ENCODE assay signal across 8 cellular contexts in the genomic region with DNA sequence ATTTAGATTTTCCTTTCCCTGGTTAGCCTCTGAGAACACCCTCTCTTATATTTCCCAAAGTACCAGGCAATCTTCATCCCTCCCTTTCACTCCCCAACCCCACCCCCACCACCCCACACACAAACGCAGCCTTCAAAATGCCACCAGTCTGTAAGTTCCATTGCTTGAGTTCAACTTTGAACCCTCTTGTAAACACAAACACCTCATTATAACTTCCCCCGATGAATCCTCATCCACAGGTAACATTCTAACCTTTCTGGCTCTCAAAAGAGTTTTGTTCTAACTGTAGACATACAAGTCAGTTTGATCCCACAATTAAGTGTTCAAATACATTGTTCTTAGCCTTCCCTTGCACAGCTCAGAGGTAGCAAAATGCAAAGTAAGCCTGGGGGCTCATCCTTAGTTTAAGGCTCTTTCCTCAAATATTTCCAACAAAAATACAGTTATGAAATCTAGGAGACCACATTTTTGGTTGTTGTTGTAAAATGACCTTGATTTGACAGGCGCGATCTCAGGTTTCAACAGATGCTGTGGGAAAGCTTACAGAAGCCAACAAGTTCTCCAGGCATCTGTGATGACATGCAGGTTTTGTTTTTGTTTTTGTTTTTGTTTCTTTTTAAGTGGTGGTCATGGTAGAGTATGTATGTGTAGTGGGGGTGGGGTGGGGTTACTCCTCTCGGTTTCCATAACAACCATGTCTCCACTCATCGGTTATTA.
DNase-seq lines count a peak whose midpoint lies in the region; ATAC-seq and TF ChIP-seq lines count a peak whose summit lies in the region.

No MANE protein-coding gene starts in this region.

- ATAC-seq in GM19438 (IDR thresholded peaks at IDR 0.05; ENCODE audit: low read depth, unreplicated experiment) = peak; percentile 37
- ATAC-seq in HG03439 (IDR thresholded peaks at IDR 0.05; ENCODE audit: unreplicated experiment) = peak; percentile 52
- peak in 1 of 2 donors; percentile 2 for ATAC-seq in activated naive CD4-positive, alpha-beta T cell treated with anti-CD3 and anti-CD28 coated beads, Interleukin-2, amount 50 U/mL, for 72 hours
- no peak for ATAC-seq in right lobe of liver

- no peak overlapping the region; the same call in 1 of the 2 replicates for H3K4me3 ChIP-seq in GM06990 (replicated peaks; ENCODE audit: low read depth, low read length)
- H3K4me3 ChIP-seq in right lobe of liver = no peak overlapping the region

- H3K36me3 ChIP-seq in GM06990 (ENCODE audit: control insufficient read depth, insufficient read depth, low read length) (no peaks in the 10 kb centered on the region), right lobe of liver (no peaks in the 10 kb centered on the region)

- TF ChIP-seq POLR2A in right lobe of liver (IDR thresholded peaks at IDR 0.05) = no peak

- H3K9me3 ChIP-seq in right lobe of liver = no peaks in the 10 kb centered on the region

- intact Hi-C loops in right lobe of liver (cut with DNase I) = no loop called here

- peaks cover 10 to 22% of the 10 kb centered on the region in 2 donors for H3K36me3 Mint-ChIP-seq in activated naive CD4-positive, alpha-beta T cell treated with anti-CD3 and anti-CD28 coated beads, Interleukin-2, amount 50 U/mL, for 72 hours

- peak overlapping the region; percentile 96 to 97 for H3K27ac Mint-ChIP-seq in activated naive CD4-positive, alpha-beta T cell treated with anti-CD3 and anti-CD28 coated beads, Interleukin-2, amount 50 U/mL, for 72 hours

- DNase-seq in GM06990 (ENCODE audit: extremely low read depth, insufficient read length) (peak; percentile 60), right lobe of liver (no peak), SHP77 (lab: John Stamatoyannopoulos, UW) (no peak), T1000 (lab: John Stamatoyannopoulos, UW) (no peak)
- DNase-seq in activated naive CD4-positive, alpha-beta T cell treated with anti-CD3 and anti-CD28 coated beads, Interleukin-2, amount 50 U/mL, for 72 hours (ENCODE audit: low spot score in 2 of 2) = no peak
- no peak for DNase-seq in activated CD4-positive, CD25-positive, alpha-beta regulatory T cell treated with anti-CD3 and anti-CD28 coated beads, Interleukin-2, amount 50 U/mL, for 72 hours

- H3K9me3 Mint-ChIP-seq in activated naive CD4-positive, alpha-beta T cell treated with anti-CD3 and anti-CD28 coated beads, Interleukin-2, amount 50 U/mL, for 72 hours = no peaks in the 10 kb centered on the region

- 7% methylated on average over 6 of the region's 6 CpGs for WGBS in right lobe of liver (ENCODE audit: insufficient coverage, low coverage, low lambda C conversion rate, missing lambda C conversion rate)

- peak overlapping the region in 2 of 3 donors; percentile 89 to 90 for H3K27ac ChIP-seq in right lobe of liver

- no peak for TF ChIP-seq CTCF in GM06990 (IDR thresholded peaks at IDR 0.05; ENCODE audit: insufficient read depth, low read length, poor library complexity, severe bottlenecking)
- TF ChIP-seq CTCF in right lobe of liver (IDR thresholded peaks at IDR 0.05) = no peak

- H3K4me1 ChIP-seq in right lobe of liver = peaks cover 0 to 20% (median 5%) of the 10 kb centered on the region in 4 donors

- H3K27me3 ChIP-seq in GM06990 (replicated peaks; ENCODE audit: control insufficient read depth, insufficient read depth, low read length) (no peaks in the 10 kb centered on the region), right lobe of liver (no peaks in the 10 kb centered on the region)

Comparison
In these comparisons a context has a peak if more than half of its experiments do, and no peak if none do; other contexts are left out.
1. ATAC-seq: peak in GM19438 (single experiment) and HG03439 (single experiment); none in right lobe of liver (0 of 4).